Comparison of ENCODE assay signal across 1 cellular context in the genomic region with DNA sequence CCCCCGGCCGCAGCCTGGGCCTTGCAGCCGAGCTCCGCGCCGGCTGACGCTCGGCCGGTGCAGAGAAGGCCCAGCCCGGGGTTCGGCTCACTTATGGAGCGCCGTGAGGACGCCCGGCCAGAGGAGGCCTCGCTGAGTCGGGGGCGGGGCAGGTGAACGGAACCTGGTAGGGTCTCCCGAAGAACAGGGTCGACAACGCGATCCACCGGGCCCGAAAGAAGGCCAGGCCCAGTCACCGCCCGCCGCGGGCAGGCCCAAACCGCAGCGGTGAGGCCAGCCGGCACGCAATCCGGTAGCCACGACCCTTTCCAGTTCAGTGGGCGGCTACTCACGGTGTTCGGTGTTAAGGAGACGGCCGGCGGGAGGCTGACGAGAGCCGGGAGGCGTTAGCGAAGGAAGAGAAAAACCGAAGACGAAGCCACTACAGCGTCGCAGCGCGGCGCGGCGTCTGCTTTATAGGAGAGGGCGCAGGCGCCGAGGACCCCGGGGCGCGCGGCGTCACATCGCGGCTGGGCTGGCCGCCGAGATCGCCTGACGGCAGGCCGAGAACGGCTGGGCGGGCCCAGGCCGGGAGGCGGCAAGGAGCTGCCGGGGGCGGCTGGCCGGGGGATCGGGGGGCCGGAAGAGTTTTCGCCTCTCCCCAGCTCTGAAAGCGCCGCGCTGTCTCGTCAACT.
TF ChIP-seq lines count a peak whose summit lies in the region.

A gene (minus strand): TSS at position 428 of the 674 bp plus-strand sequence. CDS start 2,928 bp downstream, outside the sequence.

TF ChIP-seq in K562, 482 proteins besides CTCF, POLR2A, EP300 and RAD21 (continued from another document and continues in another):
- TF ChIP-seq, protein P1, sequence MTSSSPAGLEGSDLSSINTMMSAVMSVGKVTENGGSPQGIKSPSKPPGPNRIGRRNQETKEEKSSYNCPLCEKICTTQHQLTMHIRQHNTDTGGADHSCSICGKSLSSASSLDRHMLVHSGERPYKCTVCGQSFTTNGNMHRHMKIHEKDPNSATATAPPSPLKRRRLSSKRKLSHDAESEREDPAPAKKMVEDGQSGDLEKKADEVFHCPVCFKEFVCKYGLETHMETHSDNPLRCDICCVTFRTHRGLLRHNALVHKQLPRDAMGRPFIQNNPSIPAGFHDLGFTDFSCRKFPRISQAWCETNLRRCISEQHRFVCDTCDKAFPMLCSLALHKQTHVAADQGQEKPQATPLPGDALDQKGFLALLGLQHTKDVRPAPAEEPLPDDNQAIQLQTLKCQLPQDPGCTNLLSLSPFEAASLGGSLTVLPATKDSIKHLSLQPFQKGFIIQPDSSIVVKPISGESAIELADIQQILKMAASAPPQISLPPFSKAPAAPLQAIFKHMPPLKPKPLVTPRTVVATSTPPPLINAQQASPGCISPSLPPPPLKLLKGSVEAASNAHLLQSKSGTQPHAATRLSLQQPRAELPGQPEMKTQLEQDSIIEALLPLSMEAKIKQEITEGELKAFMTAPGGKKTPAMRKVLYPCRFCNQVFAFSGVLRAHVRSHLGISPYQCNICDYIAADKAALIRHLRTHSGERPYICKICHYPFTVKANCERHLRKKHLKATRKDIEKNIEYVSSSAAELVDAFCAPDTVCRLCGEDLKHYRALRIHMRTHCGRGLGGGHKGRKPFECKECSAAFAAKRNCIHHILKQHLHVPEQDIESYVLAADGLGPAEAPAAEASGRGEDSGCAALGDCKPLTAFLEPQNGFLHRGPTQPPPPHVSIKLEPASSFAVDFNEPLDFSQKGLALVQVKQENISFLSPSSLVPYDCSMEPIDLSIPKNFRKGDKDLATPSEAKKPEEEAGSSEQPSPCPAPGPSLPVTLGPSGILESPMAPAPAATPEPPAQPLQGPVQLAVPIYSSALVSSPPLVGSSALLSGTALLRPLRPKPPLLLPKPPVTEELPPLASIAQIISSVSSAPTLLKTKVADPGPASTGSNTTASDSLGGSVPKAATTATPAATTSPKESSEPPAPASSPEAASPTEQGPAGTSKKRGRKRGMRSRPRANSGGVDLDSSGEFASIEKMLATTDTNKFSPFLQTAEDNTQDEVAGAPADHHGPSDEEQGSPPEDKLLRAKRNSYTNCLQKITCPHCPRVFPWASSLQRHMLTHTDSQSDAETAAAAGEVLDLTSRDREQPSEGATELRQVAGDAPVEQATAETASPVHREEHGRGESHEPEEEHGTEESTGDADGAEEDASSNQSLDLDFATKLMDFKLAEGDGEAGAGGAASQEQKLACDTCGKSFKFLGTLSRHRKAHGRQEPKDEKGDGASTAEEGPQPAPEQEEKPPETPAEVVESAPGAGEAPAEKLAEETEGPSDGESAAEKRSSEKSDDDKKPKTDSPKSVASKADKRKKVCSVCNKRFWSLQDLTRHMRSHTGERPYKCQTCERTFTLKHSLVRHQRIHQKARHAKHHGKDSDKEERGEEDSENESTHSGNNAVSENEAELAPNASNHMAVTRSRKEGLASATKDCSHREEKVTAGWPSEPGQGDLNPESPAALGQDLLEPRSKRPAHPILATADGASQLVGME (CRISPR knock-in tag; IDR thresholded peaks at IDR 0.05) = no peak; the same call in 1 of the 2 replicates
- TF ChIP-seq KLF6 (CRISPR knock-in tag; IDR thresholded peaks at IDR 0.05; ENCODE audit: borderline replicate concordance) (no peak), NONO (IDR thresholded peaks at IDR 0.05; ENCODE audit: low read depth in 2 of 2, low read length in 1 of 2) (peak; percentile 56 to 93; a peak in 2 of 4 replicates), TRIM24 (IDR thresholded peaks at IDR 0.05) (no peak), ARID2 (IDR thresholded peaks at IDR 0.05) (no peak), HIVEP1 (CRISPR knock-in tag; IDR thresholded peaks at IDR 0.05) (no peak), ZBED1 (IDR thresholded peaks at IDR 0.05) (peak; percentile 51; the same call in 1 of the 2 replicates), ZKSCAN1 (IDR thresholded peaks at IDR 0.05; ENCODE audit: low read depth, low read length) (0 out of 2 replicates have a peak, but pooled peaks have one; percentile 32), TFAM (CRISPR knock-in tag; conservative IDR thresholded peaks at IDR 0.05) (no peak), SRSF7 (optimal IDR thresholded peaks at IDR 0.05; ENCODE audit: low read depth, low read length) (no peak), SOX6 (IDR thresholded peaks at IDR 0.05) (peak; percentile 46; the same call in 1 of the 2 replicates), ZNF764 (CRISPR knock-in tag; IDR thresholded peaks at IDR 0.05; ENCODE audit: low read depth) (no peak), FIP1L1 (IDR thresholded peaks at IDR 0.05; ENCODE audit: low read depth, low read length, poor library complexity, severe bottlenecking) (peak; percentile 94), ELF1 (tag; IDR thresholded peaks at IDR 0.05) (no peak), POU5F1 (IDR thresholded peaks at IDR 0.05; ENCODE audit: borderline replicate concordance, low read depth, low read length, partially characterized antibody) (no peak), SMARCE1 (IDR thresholded peaks at IDR 0.05) (no peak), ZNF41 (CRISPR knock-in tag; conservative IDR thresholded peaks at IDR 0.05) (no peak), EZH2 (IDR thresholded peaks at IDR 0.05; ENCODE audit: borderline replicate concordance, low read depth, low read length) (no peak)
- TF ChIP-seq, protein P2, sequence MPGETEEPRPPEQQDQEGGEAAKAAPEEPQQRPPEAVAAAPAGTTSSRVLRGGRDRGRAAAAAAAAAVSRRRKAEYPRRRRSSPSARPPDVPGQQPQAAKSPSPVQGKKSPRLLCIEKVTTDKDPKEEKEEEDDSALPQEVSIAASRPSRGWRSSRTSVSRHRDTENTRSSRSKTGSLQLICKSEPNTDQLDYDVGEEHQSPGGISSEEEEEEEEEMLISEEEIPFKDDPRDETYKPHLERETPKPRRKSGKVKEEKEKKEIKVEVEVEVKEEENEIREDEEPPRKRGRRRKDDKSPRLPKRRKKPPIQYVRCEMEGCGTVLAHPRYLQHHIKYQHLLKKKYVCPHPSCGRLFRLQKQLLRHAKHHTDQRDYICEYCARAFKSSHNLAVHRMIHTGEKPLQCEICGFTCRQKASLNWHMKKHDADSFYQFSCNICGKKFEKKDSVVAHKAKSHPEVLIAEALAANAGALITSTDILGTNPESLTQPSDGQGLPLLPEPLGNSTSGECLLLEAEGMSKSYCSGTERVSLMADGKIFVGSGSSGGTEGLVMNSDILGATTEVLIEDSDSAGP (CRISPR knock-in tag; IDR thresholded peaks at IDR 0.05) = no peak
- TF ChIP-seq, protein P3, sequence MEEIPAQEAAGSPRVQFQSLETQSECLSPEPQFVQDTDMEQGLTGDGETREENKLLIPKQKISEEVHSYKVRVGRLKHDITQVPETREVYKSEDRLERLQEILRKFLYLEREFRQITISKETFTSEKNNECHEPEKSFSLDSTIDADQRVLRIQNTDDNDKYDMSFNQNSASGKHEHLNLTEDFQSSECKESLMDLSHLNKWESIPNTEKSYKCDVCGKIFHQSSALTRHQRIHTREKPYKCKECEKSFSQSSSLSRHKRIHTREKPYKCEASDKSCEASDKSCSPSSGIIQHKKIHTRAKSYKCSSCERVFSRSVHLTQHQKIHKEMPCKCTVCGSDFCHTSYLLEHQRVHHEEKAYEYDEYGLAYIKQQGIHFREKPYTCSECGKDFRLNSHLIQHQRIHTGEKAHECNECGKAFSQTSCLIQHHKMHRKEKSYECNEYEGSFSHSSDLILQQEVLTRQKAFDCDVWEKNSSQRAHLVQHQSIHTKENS (CRISPR knock-in tag; IDR thresholded peaks at IDR 0.05) = no peak
- TF ChIP-seq, protein P4, sequence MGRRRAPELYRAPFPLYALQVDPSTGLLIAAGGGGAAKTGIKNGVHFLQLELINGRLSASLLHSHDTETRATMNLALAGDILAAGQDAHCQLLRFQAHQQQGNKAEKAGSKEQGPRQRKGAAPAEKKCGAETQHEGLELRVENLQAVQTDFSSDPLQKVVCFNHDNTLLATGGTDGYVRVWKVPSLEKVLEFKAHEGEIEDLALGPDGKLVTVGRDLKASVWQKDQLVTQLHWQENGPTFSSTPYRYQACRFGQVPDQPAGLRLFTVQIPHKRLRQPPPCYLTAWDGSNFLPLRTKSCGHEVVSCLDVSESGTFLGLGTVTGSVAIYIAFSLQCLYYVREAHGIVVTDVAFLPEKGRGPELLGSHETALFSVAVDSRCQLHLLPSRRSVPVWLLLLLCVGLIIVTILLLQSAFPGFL (CRISPR knock-in tag; IDR thresholded peaks at IDR 0.05) = no peak
- TF ChIP-seq, protein P5, sequence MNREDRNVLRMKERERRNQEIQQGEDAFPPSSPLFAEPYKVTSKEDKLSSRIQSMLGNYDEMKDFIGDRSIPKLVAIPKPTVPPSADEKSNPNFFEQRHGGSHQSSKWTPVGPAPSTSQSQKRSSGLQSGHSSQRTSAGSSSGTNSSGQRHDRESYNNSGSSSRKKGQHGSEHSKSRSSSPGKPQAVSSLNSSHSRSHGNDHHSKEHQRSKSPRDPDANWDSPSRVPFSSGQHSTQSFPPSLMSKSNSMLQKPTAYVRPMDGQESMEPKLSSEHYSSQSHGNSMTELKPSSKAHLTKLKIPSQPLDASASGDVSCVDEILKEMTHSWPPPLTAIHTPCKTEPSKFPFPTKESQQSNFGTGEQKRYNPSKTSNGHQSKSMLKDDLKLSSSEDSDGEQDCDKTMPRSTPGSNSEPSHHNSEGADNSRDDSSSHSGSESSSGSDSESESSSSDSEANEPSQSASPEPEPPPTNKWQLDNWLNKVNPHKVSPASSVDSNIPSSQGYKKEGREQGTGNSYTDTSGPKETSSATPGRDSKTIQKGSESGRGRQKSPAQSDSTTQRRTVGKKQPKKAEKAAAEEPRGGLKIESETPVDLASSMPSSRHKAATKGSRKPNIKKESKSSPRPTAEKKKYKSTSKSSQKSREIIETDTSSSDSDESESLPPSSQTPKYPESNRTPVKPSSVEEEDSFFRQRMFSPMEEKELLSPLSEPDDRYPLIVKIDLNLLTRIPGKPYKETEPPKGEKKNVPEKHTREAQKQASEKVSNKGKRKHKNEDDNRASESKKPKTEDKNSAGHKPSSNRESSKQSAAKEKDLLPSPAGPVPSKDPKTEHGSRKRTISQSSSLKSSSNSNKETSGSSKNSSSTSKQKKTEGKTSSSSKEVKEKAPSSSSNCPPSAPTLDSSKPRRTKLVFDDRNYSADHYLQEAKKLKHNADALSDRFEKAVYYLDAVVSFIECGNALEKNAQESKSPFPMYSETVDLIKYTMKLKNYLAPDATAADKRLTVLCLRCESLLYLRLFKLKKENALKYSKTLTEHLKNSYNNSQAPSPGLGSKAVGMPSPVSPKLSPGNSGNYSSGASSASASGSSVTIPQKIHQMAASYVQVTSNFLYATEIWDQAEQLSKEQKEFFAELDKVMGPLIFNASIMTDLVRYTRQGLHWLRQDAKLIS (CRISPR knock-in tag; IDR thresholded peaks at IDR 0.05) = peak; percentile 99
- TF ChIP-seq, protein P6, sequence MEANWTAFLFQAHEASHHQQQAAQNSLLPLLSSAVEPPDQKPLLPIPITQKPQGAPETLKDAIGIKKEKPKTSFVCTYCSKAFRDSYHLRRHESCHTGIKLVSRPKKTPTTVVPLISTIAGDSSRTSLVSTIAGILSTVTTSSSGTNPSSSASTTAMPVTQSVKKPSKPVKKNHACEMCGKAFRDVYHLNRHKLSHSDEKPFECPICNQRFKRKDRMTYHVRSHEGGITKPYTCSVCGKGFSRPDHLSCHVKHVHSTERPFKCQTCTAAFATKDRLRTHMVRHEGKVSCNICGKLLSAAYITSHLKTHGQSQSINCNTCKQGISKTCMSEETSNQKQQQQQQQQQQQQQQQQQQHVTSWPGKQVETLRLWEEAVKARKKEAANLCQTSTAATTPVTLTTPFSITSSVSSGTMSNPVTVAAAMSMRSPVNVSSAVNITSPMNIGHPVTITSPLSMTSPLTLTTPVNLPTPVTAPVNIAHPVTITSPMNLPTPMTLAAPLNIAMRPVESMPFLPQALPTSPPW (CRISPR knock-in tag; IDR thresholded peaks at IDR 0.05) = no peak
- TF ChIP-seq, protein P7, sequence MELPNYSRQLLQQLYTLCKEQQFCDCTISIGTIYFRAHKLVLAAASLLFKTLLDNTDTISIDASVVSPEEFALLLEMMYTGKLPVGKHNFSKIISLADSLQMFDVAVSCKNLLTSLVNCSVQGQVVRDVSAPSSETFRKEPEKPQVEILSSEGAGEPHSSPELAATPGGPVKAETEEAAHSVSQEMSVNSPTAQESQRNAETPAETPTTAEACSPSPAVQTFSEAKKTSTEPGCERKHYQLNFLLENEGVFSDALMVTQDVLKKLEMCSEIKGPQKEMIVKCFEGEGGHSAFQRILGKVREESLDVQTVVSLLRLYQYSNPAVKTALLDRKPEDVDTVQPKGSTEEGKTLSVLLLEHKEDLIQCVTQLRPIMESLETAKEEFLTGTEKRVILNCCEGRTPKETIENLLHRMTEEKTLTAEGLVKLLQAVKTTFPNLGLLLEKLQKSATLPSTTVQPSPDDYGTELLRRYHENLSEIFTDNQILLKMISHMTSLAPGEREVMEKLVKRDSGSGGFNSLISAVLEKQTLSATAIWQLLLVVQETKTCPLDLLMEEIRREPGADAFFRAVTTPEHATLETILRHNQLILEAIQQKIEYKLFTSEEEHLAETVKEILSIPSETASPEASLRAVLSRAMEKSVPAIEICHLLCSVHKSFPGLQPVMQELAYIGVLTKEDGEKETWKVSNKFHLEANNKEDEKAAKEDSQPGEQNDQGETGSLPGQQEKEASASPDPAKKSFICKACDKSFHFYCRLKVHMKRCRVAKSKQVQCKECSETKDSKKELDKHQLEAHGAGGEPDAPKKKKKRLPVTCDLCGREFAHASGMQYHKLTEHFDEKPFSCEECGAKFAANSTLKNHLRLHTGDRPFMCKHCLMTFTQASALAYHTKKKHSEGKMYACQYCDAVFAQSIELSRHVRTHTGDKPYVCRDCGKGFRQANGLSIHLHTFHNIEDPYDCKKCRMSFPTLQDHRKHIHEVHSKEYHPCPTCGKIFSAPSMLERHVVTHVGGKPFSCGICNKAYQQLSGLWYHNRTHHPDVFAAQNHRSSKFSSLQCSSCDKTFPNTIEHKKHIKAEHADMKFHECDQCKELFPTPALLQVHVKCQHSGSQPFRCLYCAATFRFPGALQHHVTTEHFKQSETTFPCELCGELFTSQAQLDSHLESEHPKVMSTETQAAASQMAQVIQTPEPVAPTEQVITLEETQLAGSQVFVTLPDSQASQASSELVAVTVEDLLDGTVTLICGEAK (IDR thresholded peaks at IDR 0.05) = no peak
- TF ChIP-seq, protein P7 (CRISPR knock-in tag; IDR thresholded peaks at IDR 0.05) = peak; percentile 57; the same call in 1 of the 2 replicates
